20 cellular contexts compared by ENCODE assay signal in the genomic region with DNA sequence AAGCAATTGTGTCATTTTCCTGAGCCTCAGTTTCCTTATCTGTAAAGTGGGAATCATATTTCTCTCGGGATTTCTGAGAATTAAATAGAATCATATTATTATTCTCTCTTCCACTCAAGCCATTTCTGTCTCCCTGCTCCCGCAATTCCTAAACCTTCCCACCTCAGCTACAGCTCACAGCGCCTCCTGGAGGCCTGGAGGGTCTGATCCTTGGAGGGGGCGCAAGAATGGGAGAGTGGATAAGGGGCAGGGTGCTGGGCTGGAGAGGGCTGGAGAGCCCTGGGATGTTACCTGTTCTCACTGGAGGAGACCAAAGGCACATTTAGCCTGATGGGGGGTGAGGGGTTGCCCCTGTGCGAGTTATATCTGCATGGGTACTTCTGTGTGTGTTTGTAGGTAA. TPM values are rescaled to one million over a fixed set of nuclear protein-coding genes. Genes with fewer than 3 reads are reported as not detected.
DNase-seq lines count a peak whose midpoint lies in the region; ATAC-seq, FAIRE-seq and TF ChIP-seq lines count a peak whose summit lies in the region.
"Had no signal": no experiment of that assay in that cellular context is flagged by ENCODE, and none has a peak within 500 bp of the region (broad histone marks: within the 10 kb centered on the region; RNA-seq: fewer than 3 reads in every experiment).

No MANE protein-coding gene starts in this region.

- dilution Hi-C loops in endothelial cell of umbilical vein (cut with MboI; ENCODE audit: extremely low pct_ligation_motif_present, low sequenced_read_pairs): no loop called here

- 96% methylated on average over 5 of the region's 5 CpGs for WGBS in A549 (ENCODE audit: missing lambda C conversion rate)

- intact Hi-C loops in endothelial cell of umbilical vein (cut with micrococcal nuclease) (no loop called here), uterus (cut with DNase I; ENCODE audit: low total_unique reads) (no loop called here)

- FAIRE-seq in A549 (lab: Jason Lieb, UNC) (no peak), endothelial cell of umbilical vein (lab: Jason Lieb, UNC) (no peak)

- no peaks in the 10 kb centered on the region for H4K20me1 ChIP-seq in OCI-LY3 (ENCODE audit: insufficient read depth, low read length)
- H4K20me1 ChIP-seq in endothelial cell of umbilical vein (replicated peaks; ENCODE audit: control insufficient read depth, extremely low read depth, insufficient read depth, low read length): no peaks in the 10 kb centered on the region

- no peaks in the 10 kb centered on the region for H3K9me1 ChIP-seq in endothelial cell of umbilical vein (replicated peaks; ENCODE audit: control insufficient read depth, extremely low read depth, insufficient read depth, low read length)

- H3K79me2 ChIP-seq in OCI-LY3 (ENCODE audit: low read length) (no peaks in the 10 kb centered on the region), endothelial cell of umbilical vein (ENCODE audit: control insufficient read depth, insufficient read depth, low read length) (no peaks in the 10 kb centered on the region)

- H3K27ac Mint-ChIP-seq in CD8-positive, alpha-beta memory T cell: no peak overlapping the region
- H3K27ac Mint-ChIP-seq: nephron had no signal

- DNase-seq in A549 (ENCODE audit: low read depth in 1 of 2, low spot score in 1 of 2): peak in 1 of 2 experiments; percentile 74
- DNase-seq in GM06990 (ENCODE audit: extremely low read depth, insufficient read length): no peak
- no peak for DNase-seq in endothelial cell of umbilical vein (ENCODE audit: low read depth, low spot score)
- no peak for DNase-seq in CD8-positive, alpha-beta memory T cell
- no peak for DNase-seq in uterus
- DNase-seq in NCI-H2107 (lab: John Stamatoyannopoulos, UW): no peak
- DNase-seq: activated CD4-positive, alpha-beta T cell treated with anti-CD3 and anti-CD28 coated beads, Interleukin-2, amount 50 U/mL, for 1 hour; EL; hypothalamus; Karpas-422; NCI-H187 treated with DMSO at 0.1 percent for 48 hours; stimulated activated CD4-positive, alpha-beta T cell treated with anti-CD3 and anti-CD28 coated beads, Interleukin-2, amount 100 ng/mL, for 24 hours; upper lobe of left lung had no signal

- CTCF ChIA-PET in A549 (lab: Yijun Ruan, JAX): interaction anchor here (0.6 to 7.2 kb wide), 6 partner anchors 17 to 101 kb away, joined by 3 to 49 read pairs (median 3); no protein-coding TSS in a partner anchor
- CTCF ChIA-PET in endothelial cell of umbilical vein (lab: Charles Lee): no interaction called here
- CTCF ChIA-PET in CD8-positive, alpha-beta memory T cell (lab: Charles Lee): no interaction called here

- peak in 1 of 2 experiments; percentile 20; a peak in 1 of 5 replicates for TF ChIP-seq RAD21 in A549 (conservative IDR thresholded peaks at IDR 0.05 in 1 of 2, IDR thresholded peaks at IDR 0.05 in 1 of 2)

- no peaks in the 10 kb centered on the region for H3K9me3 Mint-ChIP-seq in CD8-positive, alpha-beta memory T cell
- H3K9me3 Mint-ChIP-seq: nephron had no signal

- H3K4me3 Mint-ChIP-seq in CD8-positive, alpha-beta memory T cell: no peak overlapping the region
- H3K4me3 Mint-ChIP-seq: nephron had no signal

- H2AFZ ChIP-seq in OCI-LY3 (ENCODE audit: low read depth, low read length) (no peak overlapping the region), endothelial cell of umbilical vein (ENCODE audit: low read depth, low read length) (no peak overlapping the region)

- TF ChIP-seq POLR2A in A549 (IDR thresholded peaks at IDR 0.05; ENCODE audit: low read length) (no peak), endothelial cell of umbilical vein (IDR thresholded peaks at IDR 0.05; ENCODE audit: low read depth, low read length) (no peak), uterus (IDR thresholded peaks at IDR 0.05) (no peak)

- H3K4me2 ChIP-seq in A549: no peak overlapping the region
- H3K4me2 ChIP-seq in OCI-LY3 (ENCODE audit: low read length): no peak overlapping the region
- no peak overlapping the region for H3K4me2 ChIP-seq in endothelial cell of umbilical vein (ENCODE audit: insufficient read depth, low read length)

- H3K27me3 ChIP-seq in GM06990 (replicated peaks; ENCODE audit: control insufficient read depth, insufficient read depth, low read length) (no peaks in the 10 kb centered on the region), OCI-LY3 (ENCODE audit: low read depth, low read length) (no peaks in the 10 kb centered on the region), endothelial cell of umbilical vein (ENCODE audit: control insufficient read depth in 2 of 2, insufficient read depth in 2 of 2, low read length in 2 of 2) (no peaks in the 10 kb centered on the region), uterus (no peaks in the 10 kb centered on the region)
- H3K27me3 ChIP-seq in CD8-positive, alpha-beta memory T cell (ENCODE audit: insufficient read depth, low read length, poor library complexity, severe bottlenecking): no peaks in the 10 kb centered on the region
- H3K27me3 ChIP-seq: right atrium auricular region, upper lobe of left lung had no signal

- BruUV-seq in endothelial cell of umbilical vein (replicated peaks; lab: Mats Ljungman, UMichigan): no TSS peak

- H3K9me3 ChIP-seq in A549: 0 out of 3 replicates have a peak, but pooled peaks cover 6% of the 10 kb centered on the region
- H3K9me3 ChIP-seq in OCI-LY3 (ENCODE audit: insufficient read depth, low read length): no peaks in the 10 kb centered on the region
- no peaks in the 10 kb centered on the region for H3K9me3 ChIP-seq in endothelial cell of umbilical vein (replicated peaks; ENCODE audit: control insufficient read depth, insufficient read depth, low read length)
- no peaks in the 10 kb centered on the region for H3K9me3 ChIP-seq in CD8-positive, alpha-beta memory T cell (ENCODE audit: low read length)
- H3K9me3 ChIP-seq in uterus: no peaks in the 10 kb centered on the region
- H3K9me3 ChIP-seq: right atrium auricular region, upper lobe of left lung had no signal

- peak in 1 of 2 experiments; percentile 20; a peak in 3 of 6 replicates for ATAC-seq in A549
- no peak for ATAC-seq in HG02642 (IDR thresholded peaks at IDR 0.05; ENCODE audit: poor library complexity, unreplicated experiment)

- H3K9ac ChIP-seq in OCI-LY3 (ENCODE audit: low read length) (no peak overlapping the region), endothelial cell of umbilical vein (replicated peaks; ENCODE audit: extremely low read depth, insufficient read depth, low read length) (no peak overlapping the region)

- H3K36me3 Mint-ChIP-seq in CD8-positive, alpha-beta memory T cell: no peaks in the 10 kb centered on the region

- H3K27ac ChIP-seq in A549: no peak overlapping the region
- no peak overlapping the region for H3K27ac ChIP-seq in OCI-LY3 (ENCODE audit: low read length)
- no peak overlapping the region for H3K27ac ChIP-seq in endothelial cell of umbilical vein (ENCODE audit: insufficient read depth, low read depth, low read length)
- H3K27ac ChIP-seq in CD8-positive, alpha-beta memory T cell (ENCODE audit: low read depth, low read length): no peak overlapping the region
- no peak overlapping the region for H3K27ac ChIP-seq in uterus
- H3K27ac ChIP-seq: right atrium auricular region, upper lobe of left lung had no signal

- H3K4me3 ChIP-seq in A549: no peak overlapping the region
- no peak overlapping the region for H3K4me3 ChIP-seq in GM06990 (replicated peaks; ENCODE audit: low read depth, low read length)
- H3K4me3 ChIP-seq in OCI-LY3 (ENCODE audit: low read length): no peak overlapping the region
- H3K4me3 ChIP-seq in endothelial cell of umbilical vein (replicated peaks in 1 of 3; ENCODE audit: insufficient read depth in 1 of 3, low read depth in 1 of 3, low read length in 3 of 3): no peak overlapping the region
- H3K4me3 ChIP-seq in CD8-positive, alpha-beta memory T cell (ENCODE audit: low read length): no peak overlapping the region
- H3K4me3 ChIP-seq in uterus: no peak overlapping the region
- H3K4me3 ChIP-seq: right atrium auricular region, upper lobe of left lung had no signal

- no peaks in the 10 kb centered on the region for H3K4me1 Mint-ChIP-seq in CD8-positive, alpha-beta memory T cell
- H3K4me1 Mint-ChIP-seq: nephron had no signal

- no peaks in the 10 kb centered on the region for H3K27me3 Mint-ChIP-seq in CD8-positive, alpha-beta memory T cell

- TF ChIP-seq EP300 in A549 (IDR thresholded peaks at IDR 0.05): no peak

- POLR2A ChIA-PET in A549 (lab: Yijun Ruan, JAX): no interaction called here
- POLR2A ChIA-PET in endothelial cell of umbilical vein (lab: Charles Lee): no interaction called here
- POLR2A ChIA-PET in CD8-positive, alpha-beta memory T cell (lab: Charles Lee): no interaction called here

- H3K36me3 ChIP-seq in GM06990 (ENCODE audit: control insufficient read depth, insufficient read depth, low read length) (no peaks in the 10 kb centered on the region), OCI-LY3 (replicated peaks; ENCODE audit: low read depth, low read length) (no peaks in the 10 kb centered on the region), endothelial cell of umbilical vein (ENCODE audit: control insufficient read depth in 2 of 2, extremely low read depth in 1 of 2, insufficient read depth in 2 of 2, low read length in 2 of 2) (no peaks in the 10 kb centered on the region), uterus (no peaks in the 10 kb centered on the region)
- H3K36me3 ChIP-seq in CD8-positive, alpha-beta memory T cell (ENCODE audit: insufficient read depth, low read length): no peaks in the 10 kb centered on the region
- H3K36me3 ChIP-seq: right atrium auricular region, upper lobe of left lung had no signal

- H3K4me1 ChIP-seq in A549 (peaks cover 19% of the 10 kb centered on the region), OCI-LY3 (ENCODE audit: low read length) (no peaks in the 10 kb centered on the region), endothelial cell of umbilical vein (ENCODE audit: control insufficient read depth, extremely low read depth, insufficient read depth, low read length) (no peaks in the 10 kb centered on the region), uterus (no peaks in the 10 kb centered on the region)
- no peaks in the 10 kb centered on the region for H3K4me1 ChIP-seq in CD8-positive, alpha-beta memory T cell (ENCODE audit: insufficient read depth, low read length)
- H3K4me1 ChIP-seq: right atrium auricular region had no signal

- TF ChIP-seq CTCF in A549 (IDR thresholded peaks at IDR 0.05) (peak; percentile 40), GM06990 (IDR thresholded peaks at IDR 0.05; ENCODE audit: insufficient read depth, low read length, poor library complexity, severe bottlenecking) (peak; percentile 24), OCI-LY3 (IDR thresholded peaks at IDR 0.05; ENCODE audit: low read depth, low read length) (peak; percentile 34), endothelial cell of umbilical vein (IDR thresholded peaks at IDR 0.05; ENCODE audit: extremely low read depth in 1 of 2, insufficient read depth in 1 of 2, low read depth in 1 of 2, low read length in 2 of 2) (peak; percentile 7 to 15), uterus (IDR thresholded peaks at IDR 0.05) (no peak)

RNA-seq across cellular contexts. Expression of a gene that starts 31.1 kb away (rescaled TPM):
- polyA plus RNA-seq in A549 (2011; rRNA removed): 8.6 and 19.7 TPM in 2 replicates
- 12.2 and 13.5 TPM in 2 replicates for polyA plus RNA-seq in A549 (2012; cell fraction: cytosol; rRNA removed)
- polyA plus RNA-seq in A549 (2012; cell fraction: nucleus; rRNA removed): 18.7 and 22.1 TPM in 2 replicates
- polyA plus RNA-seq in A549 (2017; fragmentation: RNase III; extraction: RNeasy Plus Mini Kit Qiagen cat#74134 plus additional on column Dnase treatment): 25.2 to 28.1 TPM (median 26.6 TPM) in 3 replicates
- 14.1 and 16.4 TPM in 2 replicates for polyA minus RNA-seq in A549 (2011; rRNA and poly(A)+ RNA removed)
- total RNA-seq in endothelial cell of umbilical vein: 1.6 and 4.5 TPM in 2 replicates
- 0.98 and 1.0 TPM in 2 replicates for polyA plus RNA-seq in endothelial cell of umbilical vein
- 0.97 and 1.1 TPM in 2 replicates for polyA plus RNA-seq in endothelial cell of umbilical vein (2011; cell fraction: cytosol; rRNA removed)
- 0.76 and 1.2 TPM in 2 replicates for polyA plus RNA-seq in endothelial cell of umbilical vein (2011; cell fraction: nucleus; rRNA removed)
- polyA plus RNA-seq in endothelial cell of umbilical vein (2012): 1.1 and 3.4 TPM in 2 replicates
- polyA minus RNA-seq in endothelial cell of umbilical vein: 0.22 and 0.70 TPM in 2 replicates
- polyA minus RNA-seq in endothelial cell of umbilical vein (2011; cell fraction: cytosol; rRNA and poly(A)+ RNA removed): 2.9 TPM
- polyA minus RNA-seq in endothelial cell of umbilical vein (2011; cell fraction: nucleus; rRNA and poly(A)+ RNA removed): 0.63 TPM in 2 replicates
- not detected for total RNA-seq in CD8-positive, alpha-beta memory T cell
- not detected for polyA plus RNA-seq in CD8-positive, alpha-beta memory T cell
- total RNA-seq in uterus: 1 to 10 TPM in 1 of 4 donors, under 1 TPM in 1, not detected in 2; 0.48 to 1.2 TPM

RNA-seq across cellular contexts. Expression of a gene that starts 47.7 kb away (rescaled TPM):
- not detected in 2 replicates for polyA plus RNA-seq in A549 (2011; rRNA removed)
- not detected in 2 replicates for polyA plus RNA-seq in A549 (2012; cell fraction: cytosol; rRNA removed)
- not detected in 2 replicates for polyA plus RNA-seq in A549 (2012; cell fraction: nucleus; rRNA removed)
- polyA plus RNA-seq in A549 (2017; fragmentation: RNase III; extraction: RNeasy Plus Mini Kit Qiagen cat#74134 plus additional on column Dnase treatment): not detected in 3 replicates
- polyA minus RNA-seq in A549 (2011; rRNA and poly(A)+ RNA removed): not detected in 2 replicates
- total RNA-seq in endothelial cell of umbilical vein: not detected in 2 replicates
- polyA plus RNA-seq in endothelial cell of umbilical vein: not detected in 2 replicates
- polyA plus RNA-seq in endothelial cell of umbilical vein (2011; cell fraction: cytosol; rRNA removed): not detected in 2 replicates
- not detected in 2 replicates for polyA plus RNA-seq in endothelial cell of umbilical vein (2011; cell fraction: nucleus; rRNA removed)
- not detected in 2 replicates for polyA plus RNA-seq in endothelial cell of umbilical vein (2012)
- not detected in 2 replicates for polyA minus RNA-seq in endothelial cell of umbilical vein
- polyA minus RNA-seq in endothelial cell of umbilical vein (2011; cell fraction: cytosol; rRNA and poly(A)+ RNA removed): not detected
- not detected in 2 replicates for polyA minus RNA-seq in endothelial cell of umbilical vein (2011; cell fraction: nucleus; rRNA and poly(A)+ RNA removed)
- total RNA-seq in CD8-positive, alpha-beta memory T cell: not detected
- polyA plus RNA-seq in CD8-positive, alpha-beta memory T cell: not detected
- total RNA-seq in uterus: not detected
- total RNA-seq: liver; right atrium auricular region; T-helper 1 cell treated with Interleukin-12 subunit alpha and Interleukin-12 subunit beta and Interleukin-4 antibody, amounts not matched to agents 30 ng/mL and 1 ng/mL, for 36 hours had no signal
- polyA plus RNA-seq: BJ, liver had no signal

RNA-seq across cellular contexts. Expression of a gene that starts 57.1 kb away (rescaled TPM):
- polyA plus RNA-seq in A549 (2011; rRNA removed): 60.1 and 60.3 TPM in 2 replicates
- polyA plus RNA-seq in A549 (2012; cell fraction: cytosol; rRNA removed): 66.8 and 78.1 TPM in 2 replicates
- polyA plus RNA-seq in A549 (2012; cell fraction: nucleus; rRNA removed): 128 and 129 TPM in 2 replicates
- polyA plus RNA-seq in A549 (2017; fragmentation: RNase III; extraction: RNeasy Plus Mini Kit Qiagen cat#74134 plus additional on column Dnase treatment): 45.4 to 69.4 TPM (median 47.8 TPM) in 3 replicates
- 378 and 386 TPM in 2 replicates for polyA minus RNA-seq in A549 (2011; rRNA and poly(A)+ RNA removed)
- 151 and 172 TPM in 2 replicates for total RNA-seq in endothelial cell of umbilical vein
- polyA plus RNA-seq in endothelial cell of umbilical vein: 86.9 and 89.8 TPM in 2 replicates
- 66.9 and 73.8 TPM in 2 replicates for polyA plus RNA-seq in endothelial cell of umbilical vein (2011; cell fraction: cytosol; rRNA removed)
- polyA plus RNA-seq in endothelial cell of umbilical vein (2011; cell fraction: nucleus; rRNA removed): 57.1 and 65.8 TPM in 2 replicates
- polyA plus RNA-seq in endothelial cell of umbilical vein (2012): 110 and 151 TPM in 2 replicates
- polyA minus RNA-seq in endothelial cell of umbilical vein: 270 and 327 TPM in 2 replicates
- polyA minus RNA-seq in endothelial cell of umbilical vein (2011; cell fraction: cytosol; rRNA and poly(A)+ RNA removed): 37.0 TPM
- 64.7 and 67.8 TPM in 2 replicates for polyA minus RNA-seq in endothelial cell of umbilical vein (2011; cell fraction: nucleus; rRNA and poly(A)+ RNA removed)
- total RNA-seq in CD8-positive, alpha-beta memory T cell: under 1 TPM; 0.09 to 0.11 TPM
- 0.43 TPM for polyA plus RNA-seq in CD8-positive, alpha-beta memory T cell
- 10 to 100 TPM; 22.3 to 86.5 (median 60.6) TPM for total RNA-seq in uterus

Comparison
In these comparisons a context has a peak if more than half of its experiments do, and no peak if none do; other contexts are left out.
1. CTCF ChIP-seq: peak in A549 (single experiment), GM06990 (single experiment), OCI-LY3 (single experiment) and endothelial cell of umbilical vein (2 of 2); none in uterus (0 of 4).
2. RNA of a gene that starts 57.1 kb away (total RNA-seq): 151 to 172 TPM in endothelial cell of umbilical vein and 22.3 to 86.5 TPM in uterus; 0.09 to 0.11 TPM in CD8-positive, alpha-beta memory T cell; every median in the first group is over 10 times any median in the second.